In the genomic region with DNA sequence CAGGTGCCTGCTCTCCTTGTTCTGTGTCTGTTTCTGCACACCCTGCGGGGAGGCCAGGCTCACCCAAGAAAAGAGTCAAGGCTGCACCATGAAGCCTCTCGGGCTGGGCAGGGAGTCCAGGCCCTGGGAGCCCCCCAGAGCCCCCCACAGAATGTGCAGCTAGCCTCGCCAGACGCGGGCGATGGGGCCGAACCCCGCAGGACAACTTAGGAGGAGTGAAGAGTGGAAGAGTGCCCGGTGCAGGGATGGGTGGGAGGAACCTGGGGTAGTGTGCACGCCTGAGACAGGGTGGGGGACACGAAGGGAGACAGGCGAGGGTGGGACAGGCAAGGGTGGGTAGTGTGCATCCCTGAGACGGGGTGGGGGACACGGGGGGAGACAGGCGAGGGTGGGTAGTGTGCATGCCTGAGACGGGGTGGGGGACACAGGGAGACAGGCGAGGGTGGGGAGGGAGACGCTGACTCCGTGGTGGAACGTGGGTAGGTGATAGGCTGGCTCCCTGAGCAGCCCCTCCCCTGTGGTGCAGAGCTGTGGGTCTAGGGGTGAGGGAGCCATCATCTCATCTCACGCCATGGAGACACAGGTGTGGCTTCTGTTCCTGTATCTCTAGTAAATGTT, we compare ENCODE assay signal across 23 cellular contexts.
"Had no signal": no experiment of that assay in that cellular context is flagged by ENCODE, and none has a peak within 500 bp of the region (broad histone marks: within the 10 kb centered on the region; RNA-seq: fewer than 3 reads in every experiment).

No MANE protein-coding gene starts in this region.

- ATAC-seq: left lobe of liver; naive thymus-derived CD4-positive, alpha-beta T cell; sciatic nerve had no signal

- H3K4me3 Mint-ChIP-seq: dendritic cell treated with granulocyte-macrophage colony-stimulating factor and Interleukin-4, amounts not matched to agents 40 ng/mL and 50 ng/mL, for 4 days; naive thymus-derived CD4-positive, alpha-beta T cell had no signal

- H3K79me2 ChIP-seq: parathyroid adenoma had no signal

- H3K4me1 ChIP-seq: esophagus squamous epithelium, parathyroid adenoma, tibial nerve had no signal

- H3K27ac Mint-ChIP-seq: dendritic cell treated with granulocyte-macrophage colony-stimulating factor and Interleukin-4, amounts not matched to agents 40 ng/mL and 50 ng/mL, for 4 days; naive thymus-derived CD4-positive, alpha-beta T cell; progenitor cell of endocrine pancreas had no signal

- H3K27ac ChIP-seq: esophagus squamous epithelium, parathyroid adenoma, thoracic aorta, tibial nerve had no signal

- H3K4me3 ChIP-seq: esophagus squamous epithelium, smooth muscle cell, thoracic aorta, tibial nerve had no signal

- DNase-seq: caudate nucleus; cerebellar nuclear complex; effector memory CD4-positive, alpha-beta T cell; erythroblast; esophagus squamous epithelium; head of caudate nucleus; kidney; mesenchymal stem cell; midbrain; naive thymus-derived CD4-positive, alpha-beta T cell; stimulated activated CD4-positive, alpha-beta T cell treated with anti-CD3 and anti-CD28 coated beads, Interleukin-12 subunit alpha, Interleukin-12 subunit beta, amount 100 ng/mL, for 4 hours; stimulated activated CD4-positive, alpha-beta T cell treated with anti-CD3 and anti-CD28 coated beads, Interleukin-1b, Interleukin-23, amount 100 ng/mL, for 48 hours; stimulated activated CD4-positive, alpha-beta T cell treated with anti-CD3 and anti-CD28 coated beads, Interleukin-4, amount 100 ng/mL, for 1 hour; stimulated activated CD8-positive, alpha-beta memory T cell treated with anti-CD3 and anti-CD28 coated beads, Interleukin-4, amount 100 ng/mL, for 48 hours; stimulated activated naive CD4-positive, alpha-beta T cell treated with Interleukin-2 at 50 U/mL for 16 hours had no signal

- H3K9me3 Mint-ChIP-seq: dendritic cell treated with granulocyte-macrophage colony-stimulating factor and Interleukin-4, amounts not matched to agents 40 ng/mL and 50 ng/mL, for 4 days had no signal

- H3K36me3 ChIP-seq: esophagus squamous epithelium, thoracic aorta, tibial nerve had no signal

- H3K4me2 ChIP-seq: smooth muscle cell had no signal

- H3K27me3 ChIP-seq: tibial nerve had no signal

- H2AFZ ChIP-seq: parathyroid adenoma had no signal

- H3K9ac ChIP-seq: parathyroid adenoma had no signal

- H3K27me3 Mint-ChIP-seq: dendritic cell treated with granulocyte-macrophage colony-stimulating factor and Interleukin-4, amounts not matched to agents 40 ng/mL and 50 ng/mL, for 4 days had no signal
